Comparison of ENCODE assay signal across 13 cellular contexts in genomic region chr4:9994246-9994847, GRCh38. TPM values are rescaled to one million over a fixed set of nuclear protein-coding genes. Genes with fewer than 3 reads are reported as not detected.
DNase-seq lines count a peak whose midpoint lies in the region; ATAC-seq and TF ChIP-seq lines count a peak whose summit lies in the region.
"Had no signal": no experiment of that assay in that cellular context is flagged by ENCODE, and none has a peak within 500 bp of the region (broad histone marks: within the 10 kb centered on the region; RNA-seq: fewer than 3 reads in every experiment).

No MANE protein-coding gene starts in this region.

- H3K4me3 Mint-ChIP-seq in CD8-positive, alpha-beta T cell: no peak overlapping the region
- H3K4me3 Mint-ChIP-seq in T-helper 1 cell treated with Interleukin-12 subunit alpha and Interleukin-12 subunit beta and Interleukin-4 antibody, amounts not matched to agents 30 μg/mL and 1 μg/mL, for 36 hours: no peak overlapping the region
- H3K4me3 Mint-ChIP-seq: IgD-negative memory B cell had no signal

- H3K4me1 ChIP-seq in CD8-positive, alpha-beta T cell (ENCODE audit: insufficient read depth, low read length): peaks cover 13% of the 10 kb centered on the region
- no peaks in the 10 kb centered on the region for H3K4me1 ChIP-seq in psoas muscle

- H3K9me3 Mint-ChIP-seq in CD8-positive, alpha-beta T cell: no peaks in the 10 kb centered on the region
- H3K9me3 Mint-ChIP-seq in T-helper 1 cell treated with Interleukin-12 subunit alpha and Interleukin-12 subunit beta and Interleukin-4 antibody, amounts not matched to agents 30 μg/mL and 1 μg/mL, for 36 hours: peaks cover 9% of the 10 kb centered on the region
- H3K9me3 Mint-ChIP-seq: IgD-negative memory B cell had no signal

- no peaks in the 10 kb centered on the region for H3K27me3 ChIP-seq in CD8-positive, alpha-beta T cell (ENCODE audit: insufficient read depth, low read length)
- no peaks in the 10 kb centered on the region for H3K27me3 ChIP-seq in psoas muscle (ENCODE audit: insufficient read depth in 3 of 3, low read length in 2 of 3)

- peak; percentile 42 for ATAC-seq in CD8-positive, alpha-beta T cell
- ATAC-seq in GM19025 (IDR thresholded peaks at IDR 0.05; ENCODE audit: low read depth, unreplicated experiment) (peak; percentile 64), HG02798 (IDR thresholded peaks at IDR 0.05; ENCODE audit: poor library complexity, unreplicated experiment) (peak; percentile 74), psoas muscle (no peak), GM21367 (IDR thresholded peaks at IDR 0.05; ENCODE audit: unreplicated experiment) (no peak)
- ATAC-seq: right cardiac atrium had no signal

- no peak overlapping the region for H3K27ac ChIP-seq in CD8-positive, alpha-beta T cell (ENCODE audit: low read depth, low read length)
- no peak overlapping the region for H3K27ac ChIP-seq in psoas muscle

- CTCF ChIA-PET in CD8-positive, alpha-beta T cell (lab: Charles Lee): interaction anchor here (1.0 kb wide), 1 partner anchor 10 kb away, joined by 3 read pairs; no protein-coding TSS in a partner anchor

- intact Hi-C loops in CD8-positive, alpha-beta T cell (cut with DNase I, micrococcal nuclease): no loop called here
- intact Hi-C loops in psoas muscle (cut with DNase I): no loop called here

- H3K36me3 ChIP-seq in CD8-positive, alpha-beta T cell (ENCODE audit: insufficient read depth, low read length): no peaks in the 10 kb centered on the region
- H3K36me3 ChIP-seq in psoas muscle (ENCODE audit: insufficient read depth in 1 of 2, low read depth in 1 of 2): peaks cover 0 to 2% of the 10 kb centered on the region in 2 donors

- no peaks in the 10 kb centered on the region for H3K27me3 Mint-ChIP-seq in CD8-positive, alpha-beta T cell (ENCODE audit: low read depth)
- H3K27me3 Mint-ChIP-seq in T-helper 1 cell treated with Interleukin-12 subunit alpha and Interleukin-12 subunit beta and Interleukin-4 antibody, amounts not matched to agents 30 μg/mL and 1 μg/mL, for 36 hours (ENCODE audit: low read depth): no peaks in the 10 kb centered on the region
- H3K27me3 Mint-ChIP-seq: IgD-negative memory B cell had no signal

- H3K36me3 Mint-ChIP-seq in CD8-positive, alpha-beta T cell: peaks cover 3% of the 10 kb centered on the region
- peaks cover 3% of the 10 kb centered on the region for H3K36me3 Mint-ChIP-seq in T-helper 1 cell treated with Interleukin-12 subunit alpha and Interleukin-12 subunit beta and Interleukin-4 antibody, amounts not matched to agents 30 μg/mL and 1 μg/mL, for 36 hours (ENCODE audit: low read depth)

- H3K9me3 ChIP-seq in CD8-positive, alpha-beta T cell (ENCODE audit: low read length): no peaks in the 10 kb centered on the region
- H3K9me3 ChIP-seq in psoas muscle: no peaks in the 10 kb centered on the region

- POLR2A ChIA-PET in CD8-positive, alpha-beta T cell (lab: Charles Lee): no interaction called here

- no peak overlapping the region for H3K4me3 ChIP-seq in CD8-positive, alpha-beta T cell (ENCODE audit: low read depth, low read length)
- no peak overlapping the region for H3K4me3 ChIP-seq in psoas muscle

- no peak for DNase-seq in CD8-positive, alpha-beta T cell
- DNase-seq in psoas muscle (no peak), NCI-H187 treated with DMSO at 0.1 percent for 48 hours (lab: John Stamatoyannopoulos, UW) (no peak)
- DNase-seq in NK-92 treated with Interleukin-12 subunit alpha and Interleukin-12 subunit beta, amount 100 ng/mL, for 24 hours (lab: John Stamatoyannopoulos, UW): no peak
- DNase-seq: activated CD4-positive, CD25-positive, alpha-beta regulatory T cell; NCI-H1930; right cardiac atrium had no signal

- peak overlapping the region; percentile 4 for H3K27ac Mint-ChIP-seq in CD8-positive, alpha-beta T cell
- peak overlapping the region; percentile 63 for H3K27ac Mint-ChIP-seq in T-helper 1 cell treated with Interleukin-12 subunit alpha and Interleukin-12 subunit beta and Interleukin-4 antibody, amounts not matched to agents 30 μg/mL and 1 μg/mL, for 36 hours

- no peak for TF ChIP-seq CTCF in CD8-positive, alpha-beta T cell (IDR thresholded peaks at IDR 0.05)
- no peak for TF ChIP-seq CTCF in psoas muscle (IDR thresholded peaks at IDR 0.05)

- H3K4me1 Mint-ChIP-seq in CD8-positive, alpha-beta T cell (ENCODE audit: low read depth): peaks cover 9% of the 10 kb centered on the region
- H3K4me1 Mint-ChIP-seq in T-helper 1 cell treated with Interleukin-12 subunit alpha and Interleukin-12 subunit beta and Interleukin-4 antibody, amounts not matched to agents 30 μg/mL and 1 μg/mL, for 36 hours (ENCODE audit: low read depth): peaks cover 29% of the 10 kb centered on the region

- 78 to 94% (median 90%) methylated on average over 3 of the region's 3 CpGs for WGBS in psoas muscle, 3 donors

RNA-seq across cellular contexts. Expression of gene SLC2A9, which starts 26.9 kb away (rescaled TPM):
- 1 to 10 TPM; 1.1 to 1.8 TPM for total RNA-seq in CD8-positive, alpha-beta T cell
- 1 to 10 TPM in 3 of 4 donors, under 1 TPM in 1; 0.71 to 2.4 (median 1.5) TPM for total RNA-seq in psoas muscle
- 1 to 10 TPM in 1 of 3 donors, under 1 TPM in 2; 0.37 to 2.7 (median 0.52) TPM for polyA plus RNA-seq in psoas muscle
- total RNA-seq: RPMI7951 had no signal

Comparison
In these comparisons a context has a peak if more than half of its experiments do, and no peak if none do; other contexts are left out.
1. ATAC-seq: peak in CD8-positive, alpha-beta T cell (single experiment), GM19025 (single experiment) and HG02798 (single experiment); none in psoas muscle (0 of 4) and GM21367 (single experiment).